10 cellular contexts compared by ENCODE assay signal in the genomic region with DNA sequence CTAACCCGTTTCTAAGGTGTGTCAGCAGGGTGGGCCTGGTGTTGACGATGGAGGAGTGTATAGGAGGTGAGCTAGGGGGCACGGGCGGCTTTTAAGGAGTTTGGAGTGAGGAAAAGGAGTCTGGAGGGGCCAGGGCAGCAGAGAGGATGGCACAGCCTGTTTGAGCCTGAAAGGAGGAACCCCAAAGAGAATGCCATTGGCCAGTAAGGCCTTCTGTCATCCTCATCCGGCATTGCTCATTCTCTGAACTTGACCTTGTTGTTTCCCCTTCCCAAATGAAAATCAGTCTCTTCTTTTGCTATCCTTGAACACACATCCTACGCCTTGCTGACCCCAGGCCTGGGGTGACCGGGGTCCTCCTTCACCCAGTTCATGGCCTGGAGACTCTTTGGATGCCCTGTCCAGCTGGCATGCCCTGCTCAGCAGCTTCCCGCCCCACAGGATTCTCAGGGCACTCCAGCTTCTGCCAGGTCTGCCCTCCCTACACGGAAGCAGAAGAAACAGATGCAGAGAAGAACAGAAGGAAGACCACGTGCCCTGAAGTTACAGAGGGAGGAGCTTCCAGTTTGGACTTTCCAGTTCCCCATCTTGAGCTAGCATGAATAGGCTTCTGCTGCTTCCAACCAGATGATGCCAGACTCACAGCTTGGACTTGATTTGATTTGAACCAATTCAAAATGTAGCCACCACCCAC. TPM values are rescaled to one million over a fixed set of nuclear protein-coding genes. Genes with fewer than 3 reads are reported as not detected.
A peak's percentile ranks its signal among the peaks of the same experiment; 100 is the strongest.
DNase-seq lines count a peak whose midpoint lies in the region; ATAC-seq, FAIRE-seq and TF ChIP-seq lines count a peak whose summit lies in the region.
"Had no signal": no experiment of that assay in that cellular context is flagged by ENCODE, and none has a peak within 500 bp of the region (broad histone marks: within the 10 kb centered on the region; RNA-seq: fewer than 3 reads in every experiment).

No MANE protein-coding gene starts in this region.

- H3K79me2 ChIP-seq in HepG2 (ENCODE audit: insufficient read depth, low read length): no peaks in the 10 kb centered on the region

- H3K27ac ChIP-seq in liver (ENCODE audit: low read depth in 1 of 2, low read length in 2 of 2): peak overlapping the region in 1 of 2 donors; percentile 64
- H3K27ac ChIP-seq in HepG2 (ENCODE audit: extremely low read length, insufficient read depth, low read length): no peak overlapping the region

- H2AFZ ChIP-seq in HepG2 (ENCODE audit: low read length): no peak overlapping the region

- ATAC-seq in HepG2 (no peak), HG03457 (IDR thresholded peaks at IDR 0.05; ENCODE audit: unreplicated experiment) (no peak), GM21786 (IDR thresholded peaks at IDR 0.05; ENCODE audit: unreplicated experiment) (no peak)
- no peak for ATAC-seq in stimulated activated naive CD8-positive, alpha-beta T cell treated with anti-CD3 and anti-CD28 coated beads, Interleukin-15, amount 100 ng/mL, for 72 hours
- ATAC-seq: activated CD8-positive, alpha-beta T cell treated with anti-CD3 and anti-CD28 coated beads for 36 hours had no signal

- no peak for DNase-seq in HepG2 (ENCODE audit: low spot score)
- peak; percentile 53 for DNase-seq in epithelial cell of esophagus (ENCODE audit: low read depth)
- no peak for DNase-seq in stimulated activated naive CD8-positive, alpha-beta T cell treated with anti-CD3 and anti-CD28 coated beads, Interleukin-15, amount 100 ng/mL, for 72 hours
- no peak for DNase-seq in islet precursor cell
- DNase-seq: activated CD8-positive, alpha-beta T cell treated with anti-CD3 and anti-CD28 coated beads for 36 hours had no signal

- POLR2A ChIA-PET in HepG2 (lab: Yijun Ruan, JAX): interaction anchor here (0.9 kb wide), 1 partner anchor 9 kb away, joined by 4 read pairs; no protein-coding TSS in a partner anchor

- H3K27me3 ChIP-seq in liver (ENCODE audit: control insufficient read depth in 4 of 4, insufficient read depth in 4 of 4, low read length in 3 of 4) (no peaks in the 10 kb centered on the region), HepG2 (ENCODE audit: control insufficient read depth in 1 of 2, insufficient read depth in 2 of 2, low read length in 2 of 2) (peaks cover 0 to 8% of the 10 kb centered on the region in 2 experiments; a peak in 3 of 5 replicates)

- H3K36me3 ChIP-seq in liver (ENCODE audit: control insufficient read depth in 4 of 4, insufficient read depth in 3 of 4, low read depth in 1 of 4, low read length in 3 of 4) (no peaks in the 10 kb centered on the region), HepG2 (replicated peaks in 1 of 2; ENCODE audit: control insufficient read depth in 1 of 2, insufficient read depth in 2 of 2, low read length in 2 of 2) (no peaks in the 10 kb centered on the region)

- H3K36me3 Mint-ChIP-seq in nephron (ENCODE audit: low read depth): no peaks in the 10 kb centered on the region

- H3K4me1 Mint-ChIP-seq in nephron: peaks cover 12% of the 10 kb centered on the region
- H3K4me1 Mint-ChIP-seq in stimulated activated naive CD8-positive, alpha-beta T cell treated with anti-CD3 and anti-CD28 coated beads, Interleukin-15, amount 100 ng/mL, for 72 hours: no peaks in the 10 kb centered on the region

- in situ Hi-C loops in HepG2 (cut with HindIII; ENCODE audit: extremely low pct_ligation_motif_present, low pct_unique_long_range_greater_than_20kb): no loop called here

- BruUV-seq in HepG2 (replicated peaks; lab: Mats Ljungman, UMichigan): no TSS peak

- H3K9me3 ChIP-seq in liver (ENCODE audit: control insufficient read depth in 4 of 4, low read length in 3 of 4) (no peaks in the 10 kb centered on the region), HepG2 (ENCODE audit: low read length) (no peaks in the 10 kb centered on the region)

- TF ChIP-seq POLR2A in HepG2 (IDR thresholded peaks at IDR 0.05; ENCODE audit: insufficient read depth in 1 of 2, low read depth in 2 of 2, low read length in 2 of 2): no peak

- H3K9me3 Mint-ChIP-seq in nephron: no peaks in the 10 kb centered on the region
- no peaks in the 10 kb centered on the region for H3K9me3 Mint-ChIP-seq in stimulated activated naive CD8-positive, alpha-beta T cell treated with anti-CD3 and anti-CD28 coated beads, Interleukin-15, amount 100 ng/mL, for 72 hours
- H3K9me3 Mint-ChIP-seq: activated CD8-positive, alpha-beta T cell treated with anti-CD3 and anti-CD28 coated beads for 36 hours had no signal

- CTCF ChIA-PET in HepG2 (lab: Yijun Ruan, JAX; ENCODE audit: low intra/inter-chr PET ratio, low total read pairs): no interaction called here

- no peak overlapping the region for H3K4me3 Mint-ChIP-seq in nephron
- H3K4me3 Mint-ChIP-seq in stimulated activated naive CD8-positive, alpha-beta T cell treated with anti-CD3 and anti-CD28 coated beads, Interleukin-15, amount 100 ng/mL, for 72 hours: no peak overlapping the region
- H3K4me3 Mint-ChIP-seq: activated CD8-positive, alpha-beta T cell treated with anti-CD3 and anti-CD28 coated beads for 36 hours had no signal

- H3K9ac ChIP-seq in liver (ENCODE audit: low read depth in 1 of 2, low read length in 2 of 2) (no peak overlapping the region), HepG2 (ENCODE audit: insufficient read depth, low read depth, low read length) (no peak overlapping the region)

- peak overlapping the region in 2 of 3 experiments; percentile 10 to 58 for H3K27ac Mint-ChIP-seq in nephron
- no peak overlapping the region for H3K27ac Mint-ChIP-seq in stimulated activated naive CD8-positive, alpha-beta T cell treated with anti-CD3 and anti-CD28 coated beads, Interleukin-15, amount 100 ng/mL, for 72 hours
- H3K27ac Mint-ChIP-seq: activated CD8-positive, alpha-beta T cell treated with anti-CD3 and anti-CD28 coated beads for 36 hours had no signal

- no peak overlapping the region for H3K4me2 ChIP-seq in HepG2 (ENCODE audit: low read depth, low read length)

- intact Hi-C loops in HepG2 (cut with micrococcal nuclease; ENCODE audit: unreplicated experiment): no loop called here

- TF ChIP-seq RAD21 in liver (IDR thresholded peaks at IDR 0.05) (no peak), HepG2 (CRISPR knock-in tag; IDR thresholded peaks at IDR 0.05) (no peak)

- H3K4me3 ChIP-seq in liver (ENCODE audit: low read depth in 1 of 3, low read length in 3 of 3): no peak overlapping the region
- no peak overlapping the region for H3K4me3 ChIP-seq in HepG2 (replicated peaks in 1 of 3; ENCODE audit: insufficient read depth in 1 of 3, low read depth in 2 of 3, low read length in 3 of 3)
- H3K4me3 ChIP-seq in epithelial cell of esophagus (ENCODE audit: low read length): no peak overlapping the region

- TF ChIP-seq EP300 in HepG2 (IDR thresholded peaks at IDR 0.05; ENCODE audit: low read depth in 2 of 2, low read length in 2 of 2) (no peak), HepG2 (CRISPR knock-in tag; IDR thresholded peaks at IDR 0.05; ENCODE audit: borderline replicate concordance) (no peak)

- H4K20me1 ChIP-seq in HepG2 (ENCODE audit: insufficient read depth, low read length): no peaks in the 10 kb centered on the region

- 83% methylated on average over 10 of the region's 10 CpGs for WGBS in liver
- WGBS in HepG2 (ENCODE audit: low lambda C conversion rate): 52% methylated on average over 10 of the region's 10 CpGs

- peaks cover 10% of the 10 kb centered on the region for H3K27me3 Mint-ChIP-seq in nephron (ENCODE audit: low read depth)
- H3K27me3 Mint-ChIP-seq in stimulated activated naive CD8-positive, alpha-beta T cell treated with anti-CD3 and anti-CD28 coated beads, Interleukin-15, amount 100 ng/mL, for 72 hours: no peaks in the 10 kb centered on the region
- H3K27me3 Mint-ChIP-seq: activated CD8-positive, alpha-beta T cell treated with anti-CD3 and anti-CD28 coated beads for 36 hours had no signal

- TF ChIP-seq CTCF in liver (IDR thresholded peaks at IDR 0.05; ENCODE audit: low read depth, low read length, missing input control): no peak
- no peak for TF ChIP-seq CTCF in HepG2 (CRISPR knock-in tag; IDR thresholded peaks at IDR 0.05)
- no peak for TF ChIP-seq CTCF in epithelial cell of esophagus (IDR thresholded peaks at IDR 0.05; ENCODE audit: insufficient read depth, low read depth, low read length, missing control alignments)
- no peak for TF ChIP-seq CTCF in nephron (IDR thresholded peaks at IDR 0.05; ENCODE audit: unreplicated experiment in 3 of 3)

- FAIRE-seq in HepG2 (lab: Jason Lieb, UNC): no peak
- FAIRE-seq: A204.1 had no signal

- peaks cover 2 to 10% (median 6%) of the 10 kb centered on the region in 4 donors for H3K4me1 ChIP-seq in liver (ENCODE audit: control insufficient read depth in 4 of 4, insufficient read depth in 4 of 4, low read length in 3 of 4)
- H3K4me1 ChIP-seq in HepG2 (ENCODE audit: insufficient read depth, low read length): peaks cover 53% of the 10 kb centered on the region

RNA-seq across cellular contexts. Expression of a gene that starts 20.5 kb away (rescaled TPM):
- total RNA-seq in liver (under 1 TPM; 0.67 to 0.93 TPM), HepG2 (2016; rRNA removed; fragmentation: Illumina TruSeq; extraction: Trizol) (3.4 and 3.6 TPM in 2 replicates)
- polyA plus RNA-seq in liver (under 1 TPM; 0.26 to 0.68 TPM), HepG2 (2011; rRNA removed) (4.8 and 4.9 TPM in 2 replicates)
- 2.6 and 3.1 TPM in 2 replicates for total RNA-seq in HepG2 (2016; cell fraction: cytosol; rRNA removed; fragmentation: Illumina TruSeq; extraction: Trizol; ENCODE audit: low read depth)
- 3.3 and 4.2 TPM in 2 replicates for total RNA-seq in HepG2 (2016; cell fraction: insoluble cytoplasmic fraction; rRNA removed; fragmentation: Illumina TruSeq; extraction: Trizol)
- 6.0 and 7.0 TPM in 2 replicates for total RNA-seq in HepG2 (2016; cell fraction: membrane; rRNA removed; fragmentation: Illumina TruSeq; extraction: Trizol)
- total RNA-seq in HepG2 (2016; cell fraction: nucleus; rRNA removed; fragmentation: Illumina TruSeq; extraction: Trizol): 3.7 TPM in 2 replicates
- 3.8 and 4.0 TPM in 2 replicates for polyA plus RNA-seq in HepG2 (2011; cell fraction: cytosol; rRNA removed)
- 3.6 and 4.6 TPM in 2 replicates for polyA plus RNA-seq in HepG2 (2011; cell fraction: nucleus; rRNA removed)
- 7.3 and 11.4 TPM in 2 replicates for polyA plus RNA-seq in HepG2 (2012)
- polyA plus RNA-seq in HepG2 (2016; cell fraction: cytosol; fragmentation: Illumina TruSeq; extraction: Trizol; ENCODE audit: low read depth): 2.1 and 2.7 TPM in 2 replicates
- polyA plus RNA-seq in HepG2 (2016; cell fraction: insoluble cytoplasmic fraction; fragmentation: Illumina TruSeq; extraction: Trizol; ENCODE audit: low read depth): 3.7 and 4.9 TPM in 2 replicates
- polyA plus RNA-seq in HepG2 (2016; cell fraction: membrane; fragmentation: Illumina TruSeq; extraction: Trizol; ENCODE audit: low read depth): 6.1 and 6.3 TPM in 2 replicates
- polyA plus RNA-seq in HepG2 (2016; cell fraction: nucleus; fragmentation: Illumina TruSeq; extraction: Trizol; ENCODE audit: insufficient read depth, low read depth): 4.6 and 4.7 TPM in 2 replicates
- 2.6 and 8.0 TPM in 2 replicates for polyA minus RNA-seq in HepG2 (2011; rRNA and poly(A)+ RNA removed; ENCODE audit: low replicate concordance)
- polyA minus RNA-seq in HepG2 (2011; cell fraction: cytosol; rRNA and poly(A)+ RNA removed): 3.7 and 5.7 TPM in 2 replicates
- 5.5 and 7.8 TPM in 2 replicates for polyA minus RNA-seq in HepG2 (2011; cell fraction: nucleus; rRNA and poly(A)+ RNA removed)

RNA-seq across cellular contexts. Expression of a gene that starts 31.1 kb away (rescaled TPM):
- total RNA-seq in liver: 10 to 100 TPM; 51.5 to 52.2 TPM
- polyA plus RNA-seq in liver: 10 to 100 TPM; 26.6 to 31.7 TPM
- 106 and 120 TPM in 2 replicates for total RNA-seq in HepG2 (2016; rRNA removed; fragmentation: Illumina TruSeq; extraction: Trizol)
- 19.3 and 24.2 TPM in 2 replicates for total RNA-seq in HepG2 (2016; cell fraction: cytosol; rRNA removed; fragmentation: Illumina TruSeq; extraction: Trizol; ENCODE audit: low read depth)
- total RNA-seq in HepG2 (2016; cell fraction: insoluble cytoplasmic fraction; rRNA removed; fragmentation: Illumina TruSeq; extraction: Trizol): 113 and 116 TPM in 2 replicates
- total RNA-seq in HepG2 (2016; cell fraction: membrane; rRNA removed; fragmentation: Illumina TruSeq; extraction: Trizol): 40.0 and 43.5 TPM in 2 replicates
- total RNA-seq in HepG2 (2016; cell fraction: nucleus; rRNA removed; fragmentation: Illumina TruSeq; extraction: Trizol): 72.2 and 76.5 TPM in 2 replicates
- polyA plus RNA-seq in HepG2 (2011; rRNA removed): 39.0 and 48.2 TPM in 2 replicates
- polyA plus RNA-seq in HepG2 (2011; cell fraction: cytosol; rRNA removed): 33.3 and 40.9 TPM in 2 replicates
- polyA plus RNA-seq in HepG2 (2011; cell fraction: nucleus; rRNA removed): 28.6 and 31.9 TPM in 2 replicates
- polyA plus RNA-seq in HepG2 (2012): 98.5 and 102 TPM in 2 replicates
- polyA plus RNA-seq in HepG2 (2016; cell fraction: cytosol; fragmentation: Illumina TruSeq; extraction: Trizol; ENCODE audit: low read depth): 18.0 and 27.8 TPM in 2 replicates
- 113 and 118 TPM in 2 replicates for polyA plus RNA-seq in HepG2 (2016; cell fraction: insoluble cytoplasmic fraction; fragmentation: Illumina TruSeq; extraction: Trizol; ENCODE audit: low read depth)
- polyA plus RNA-seq in HepG2 (2016; cell fraction: membrane; fragmentation: Illumina TruSeq; extraction: Trizol; ENCODE audit: low read depth): 28.6 and 39.1 TPM in 2 replicates
- 112 and 122 TPM in 2 replicates for polyA plus RNA-seq in HepG2 (2016; cell fraction: nucleus; fragmentation: Illumina TruSeq; extraction: Trizol; ENCODE audit: insufficient read depth, low read depth)
- polyA minus RNA-seq in HepG2 (2011; rRNA and poly(A)+ RNA removed; ENCODE audit: low replicate concordance): 42.7 and 61.6 TPM in 2 replicates
- 82.0 and 98.0 TPM in 2 replicates for polyA minus RNA-seq in HepG2 (2011; cell fraction: cytosol; rRNA and poly(A)+ RNA removed)
- 46.1 and 55.2 TPM in 2 replicates for polyA minus RNA-seq in HepG2 (2011; cell fraction: nucleus; rRNA and poly(A)+ RNA removed)

Comparison
In these comparisons a context has a peak if more than half of its experiments do, and no peak if none do; other contexts are left out.
1. H3K27ac Mint-ChIP-seq: peak in nephron (2 of 3); none in stimulated activated naive CD8-positive, alpha-beta T cell treated with anti-CD3 and anti-CD28 coated beads, Interleukin-15, amount 100 ng/mL, for 72 hours (0 of 2).